11 cellular contexts compared by ENCODE assay signal in the genomic region with DNA sequence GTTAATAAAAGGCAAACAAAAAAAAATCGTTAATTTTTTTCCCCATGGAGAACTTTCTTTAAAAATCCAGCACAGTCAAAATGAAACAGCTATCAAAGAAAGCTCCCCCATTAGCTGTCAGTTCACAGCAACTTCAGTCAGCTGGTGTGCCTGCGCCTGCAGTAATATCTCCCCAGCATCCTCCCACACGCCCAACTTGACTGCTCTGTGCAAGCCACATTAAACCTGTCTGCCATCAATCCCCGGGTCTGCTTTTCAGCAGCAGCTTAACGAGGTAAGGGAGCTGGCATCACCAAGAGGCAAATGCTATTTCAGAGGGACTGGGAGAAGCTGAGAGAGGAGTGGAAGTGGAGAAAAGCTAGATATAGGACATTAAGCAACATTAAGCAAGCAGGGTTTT.
DNase-seq lines count a peak whose midpoint lies in the region; ATAC-seq and TF ChIP-seq lines count a peak whose summit lies in the region.
"Had no signal": no experiment of that assay in that cellular context is flagged by ENCODE, and none has a peak within 500 bp of the region (broad histone marks: within the 10 kb centered on the region; RNA-seq: fewer than 3 reads in every experiment).

No MANE protein-coding gene starts in this region.

- H3K36me3 ChIP-seq in uterus: no peaks in the 10 kb centered on the region
- H3K36me3 ChIP-seq: neural progenitor cell, thoracic aorta had no signal

- no peaks in the 10 kb centered on the region for H3K27me3 ChIP-seq in uterus
- H3K27me3 ChIP-seq: neural progenitor cell had no signal

- TF ChIP-seq CTCF in uterus (IDR thresholded peaks at IDR 0.05): no peak

- peak; percentile 46 for ATAC-seq in HG03378 (IDR thresholded peaks at IDR 0.05; ENCODE audit: unreplicated experiment)
- no peak for ATAC-seq in HG02981 (IDR thresholded peaks at IDR 0.05; ENCODE audit: unreplicated experiment)
- ATAC-seq in HG02642 (IDR thresholded peaks at IDR 0.05; ENCODE audit: poor library complexity, unreplicated experiment): no peak

- H3K9me3 ChIP-seq in uterus: no peaks in the 10 kb centered on the region
- H3K9me3 ChIP-seq: thoracic aorta had no signal

- intact Hi-C loops in uterus (cut with DNase I; ENCODE audit: low total_unique reads): no loop called here

- H3K4me1 ChIP-seq in uterus: no peaks in the 10 kb centered on the region

- TF ChIP-seq POLR2A in uterus (IDR thresholded peaks at IDR 0.05): no peak

- peak; percentile 33 for DNase-seq in NCI-H82 (lab: John Stamatoyannopoulos, UW)
- DNase-seq in NCI-H82 treated with DMSO at 0.1 percent for 48 hours (lab: John Stamatoyannopoulos, UW; ENCODE audit: unreplicated experiment): no peak
- peak in 50 of 61 donors; percentile 2 to 94 (median 66) for DNase-seq in caudate nucleus (lab: John Stamatoyannopoulos, UW)
- DNase-seq in uterus: peak; percentile 18 to 35
- DNase-seq in activated CD4-positive, CD25-positive, alpha-beta regulatory T cell treated with anti-CD3 and anti-CD28 coated beads, Interleukin-2, amount 50 U/mL, for 72 hours: no peak
- DNase-seq: stimulated activated CD4-positive, alpha-beta T cell treated with anti-CD3 and anti-CD28 coated beads, Interleukin-4, amount 100 ng/mL, for 1 hour had no signal

- H3K27ac ChIP-seq in caudate nucleus (ENCODE audit: low read depth, low read length): peak overlapping the region; percentile 78
- no peak overlapping the region for H3K27ac ChIP-seq in uterus
- H3K27ac ChIP-seq: neural progenitor cell, thoracic aorta had no signal

- H3K4me3 ChIP-seq in uterus: no peak overlapping the region
- H3K4me3 ChIP-seq: neural progenitor cell, thoracic aorta had no signal

Comparison
In these comparisons a context has a peak if more than half of its experiments do, and no peak if none do; other contexts are left out.
1. DNase-seq: peak in NCI-H82 (single experiment), caudate nucleus (50 of 61) and uterus (2 of 2); none in NCI-H82 treated with DMSO at 0.1 percent for 48 hours (single experiment) and activated CD4-positive, CD25-positive, alpha-beta regulatory T cell treated with anti-CD3 and anti-CD28 coated beads, Interleukin-2, amount 50 U/mL, for 72 hours (single experiment).